Comparison of ENCODE assay signal across 30 cellular contexts in the genomic region with DNA sequence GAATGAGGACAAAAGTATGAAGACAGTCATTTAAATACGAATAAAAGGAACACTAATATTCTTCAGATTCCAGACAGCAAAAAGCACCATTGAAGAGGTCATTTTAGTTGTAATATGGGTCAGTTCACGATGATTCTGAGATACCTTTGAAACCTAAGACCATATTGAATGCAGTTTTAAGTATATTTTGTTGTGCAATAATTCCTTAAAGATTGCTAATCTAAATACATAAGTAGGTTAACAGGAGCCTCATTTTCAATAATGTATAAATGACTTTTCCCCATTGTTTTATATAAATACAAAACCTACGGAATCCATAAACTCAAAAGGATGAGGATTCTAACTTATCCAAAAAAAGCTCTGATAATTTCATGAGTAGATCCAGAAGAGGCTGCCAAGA. TPM values are rescaled to one million over a fixed set of nuclear protein-coding genes. Genes with fewer than 3 reads are reported as not detected.
DNase-seq lines count a peak whose midpoint lies in the region; ATAC-seq and TF ChIP-seq lines count a peak whose summit lies in the region.
"Had no signal": no experiment of that assay in that cellular context is flagged by ENCODE, and none has a peak within 500 bp of the region (broad histone marks: within the 10 kb centered on the region; RNA-seq: fewer than 3 reads in every experiment).

No MANE protein-coding gene starts in this region.

- ATAC-seq in heart left ventricle: no peak
- no peak for ATAC-seq in left ventricle myocardium superior
- no peak for ATAC-seq in T-cell (replicated peaks in 1 of 4)
- ATAC-seq in left lung: no peak
- no peak for ATAC-seq in foreskin keratinocyte
- ATAC-seq in activated CD8-positive, alpha-beta T cell treated with anti-CD3 and anti-CD28 coated beads, Interleukin-2, amount 10 ng/mL, durations not matched to agents 7 days and 5 days: no peak
- ATAC-seq: stimulated activated naive CD8-positive, alpha-beta T cell treated with anti-CD3 and anti-CD28 coated beads, Interleukin-15, amount 100 ng/mL, for 72 hours; WTC11 had no signal

- DNase-seq in heart left ventricle: no peak
- no peak for DNase-seq in left ventricle myocardium superior
- no peak for DNase-seq in T-cell
- DNase-seq in left lung: no peak
- no peak for DNase-seq in foreskin keratinocyte
- no peak for DNase-seq in activated CD8-positive, alpha-beta T cell treated with anti-CD3 and anti-CD28 coated beads, Interleukin-2, amount 10 ng/mL, durations not matched to agents 7 days and 5 days
- DNase-seq: ACHN; activated effector memory CD4-positive, alpha-beta T cell treated with anti-CD3 and anti-CD28 coated beads, Interleukin-2, amount 50 U/mL, for 16 hours; activated naive CD8-positive, alpha-beta T cell treated with anti-CD3 and anti-CD28 coated beads, Interleukin-2, amount 50 U/mL, for 24 hours; DMS153; effector CD8-positive, alpha-beta T cell; HFFc6; NCI-H1048; NCI-H446; NCI-H748 treated with DMSO at 0.1 percent for 48 hours; nephron progenitor cell; Peyer's patch; retina; SHP77; stimulated activated CD4-positive, alpha-beta T cell treated with anti-CD3 and anti-CD28 coated beads, Interleukin-2, amount 100 ng/mL, for 24 hours; stimulated activated naive CD8-positive, alpha-beta T cell treated with anti-CD3 and anti-CD28 coated beads, Interleukin-15, amount 100 ng/mL, for 72 hours; T1000 had no signal

- H3K9ac ChIP-seq in subcutaneous abdominal adipose tissue (ENCODE audit: low read length in 5 of 5): peak overlapping the region in 2 of 5 donors; percentile 28 to 53
- H3K9ac ChIP-seq: parathyroid adenoma had no signal

- H3K4me3 Mint-ChIP-seq in T-cell: no peak overlapping the region
- no peak overlapping the region for H3K4me3 Mint-ChIP-seq in activated CD8-positive, alpha-beta T cell treated with anti-CD3 and anti-CD28 coated beads, Interleukin-2, amount 10 ng/mL, durations not matched to agents 7 days and 5 days
- H3K4me3 Mint-ChIP-seq: activated naive CD8-positive, alpha-beta T cell treated with anti-CD3 and anti-CD28 coated beads, Interleukin-2, amount 50 U/mL, for 24 hours; B cell; HFFc6; nephron progenitor cell; stimulated activated naive CD8-positive, alpha-beta T cell treated with anti-CD3 and anti-CD28 coated beads, Interleukin-15, amount 100 ng/mL, for 72 hours; WTC11 had no signal

- POLR2A ChIA-PET in T-cell (lab: Charles Lee): no interaction called here
- POLR2A ChIA-PET in activated CD8-positive, alpha-beta T cell treated with anti-CD3 and anti-CD28 coated beads, Interleukin-2, amount 10 ng/mL, durations not matched to agents 7 days and 5 days (lab: Charles Lee): no interaction called here

- H3K9me3 ChIP-seq in heart left ventricle: no peaks in the 10 kb centered on the region
- no peaks in the 10 kb centered on the region for H3K9me3 ChIP-seq in left lung
- no peaks in the 10 kb centered on the region for H3K9me3 ChIP-seq in subcutaneous abdominal adipose tissue (ENCODE audit: control insufficient read depth in 5 of 5, low read length in 5 of 5)
- H3K9me3 ChIP-seq: Peyer's patch had no signal

- CTCF ChIA-PET in T-cell (lab: Charles Lee): no interaction called here
- CTCF ChIA-PET in activated CD8-positive, alpha-beta T cell treated with anti-CD3 and anti-CD28 coated beads, Interleukin-2, amount 10 ng/mL, durations not matched to agents 7 days and 5 days (lab: Charles Lee): no interaction called here

- no peaks in the 10 kb centered on the region for H3K9me3 Mint-ChIP-seq in T-cell
- no peaks in the 10 kb centered on the region for H3K9me3 Mint-ChIP-seq in activated CD8-positive, alpha-beta T cell treated with anti-CD3 and anti-CD28 coated beads, Interleukin-2, amount 10 ng/mL, durations not matched to agents 7 days and 5 days (ENCODE audit: insufficient read depth)
- H3K9me3 Mint-ChIP-seq: activated naive CD8-positive, alpha-beta T cell treated with anti-CD3 and anti-CD28 coated beads, Interleukin-2, amount 50 U/mL, for 24 hours; HFFc6; IgD-negative memory B cell; nephron progenitor cell; stimulated activated naive CD8-positive, alpha-beta T cell treated with anti-CD3 and anti-CD28 coated beads, Interleukin-15, amount 100 ng/mL, for 72 hours had no signal

- H3K4me1 ChIP-seq in heart left ventricle (peaks cover 1 to 80% (median 22%) of the 10 kb centered on the region in 12 donors), left lung (peaks cover 8 to 92% of the 10 kb centered on the region in 2 donors), subcutaneous abdominal adipose tissue (ENCODE audit: control insufficient read depth in 5 of 5, insufficient read depth in 5 of 5, low read length in 5 of 5) (peaks cover 4 to 48% (median 43%) of the 10 kb centered on the region in 5 donors), foreskin keratinocyte (no peaks in the 10 kb centered on the region)
- H3K4me1 ChIP-seq: parathyroid adenoma had no signal

- no peaks in the 10 kb centered on the region for H3K27me3 ChIP-seq in heart left ventricle
- H3K27me3 ChIP-seq in left lung: no peaks in the 10 kb centered on the region
- H3K27me3 ChIP-seq in subcutaneous abdominal adipose tissue (ENCODE audit: control insufficient read depth in 5 of 5, insufficient read depth in 4 of 5, low read length in 5 of 5): no peaks in the 10 kb centered on the region
- no peaks in the 10 kb centered on the region for H3K27me3 ChIP-seq in foreskin keratinocyte
- H3K27me3 ChIP-seq: cardiac muscle cell, Peyer's patch had no signal

- H3K27ac ChIP-seq in heart left ventricle: peak overlapping the region in 8 of 12 donors; percentile 5 to 77 (median 42)
- H3K27ac ChIP-seq in left lung: peak overlapping the region; percentile 28 to 57
- H3K27ac ChIP-seq in subcutaneous abdominal adipose tissue (ENCODE audit: low read depth, low read length): peak overlapping the region; percentile 69
- no peak overlapping the region for H3K27ac ChIP-seq in foreskin keratinocyte
- H3K27ac ChIP-seq: cardiac muscle cell, parathyroid adenoma had no signal

- TF ChIP-seq CTCF in heart left ventricle (IDR thresholded peaks at IDR 0.05) (no peak), left lung (IDR thresholded peaks at IDR 0.05) (no peak), foreskin keratinocyte (conservative IDR thresholded peaks at IDR 0.05) (no peak)

- intact Hi-C loops in heart left ventricle (cut with DNase I): no loop called here
- intact Hi-C loops in left ventricle myocardium superior (cut with micrococcal nuclease): no loop called here
- intact Hi-C loops in left lung (cut with DNase I): no loop called here

- H3K36me3 Mint-ChIP-seq in T-cell: peaks cover 43% of the 10 kb centered on the region
- H3K36me3 Mint-ChIP-seq in activated CD8-positive, alpha-beta T cell treated with anti-CD3 and anti-CD28 coated beads, Interleukin-2, amount 10 ng/mL, durations not matched to agents 7 days and 5 days (ENCODE audit: low read depth): peaks cover 22% of the 10 kb centered on the region

- no peak for TF ChIP-seq POLR2A in heart left ventricle (IDR thresholded peaks at IDR 0.05)

- no peaks in the 10 kb centered on the region for H3K27me3 Mint-ChIP-seq in T-cell
- no peaks in the 10 kb centered on the region for H3K27me3 Mint-ChIP-seq in activated CD8-positive, alpha-beta T cell treated with anti-CD3 and anti-CD28 coated beads, Interleukin-2, amount 10 ng/mL, durations not matched to agents 7 days and 5 days (ENCODE audit: low read depth)
- H3K27me3 Mint-ChIP-seq: activated naive CD8-positive, alpha-beta T cell treated with anti-CD3 and anti-CD28 coated beads, Interleukin-2, amount 50 U/mL, for 24 hours; B cell; IgD-negative memory B cell; stimulated activated naive CD8-positive, alpha-beta T cell treated with anti-CD3 and anti-CD28 coated beads, Interleukin-15, amount 100 ng/mL, for 72 hours had no signal

- WGBS in heart left ventricle, 4 donors: 85 to 87% (median 86%) methylated on average over 3 of the region's 3 CpGs

- H3K36me3 ChIP-seq in heart left ventricle (peaks cover 0 to 46% (median 31%) of the 10 kb centered on the region in 9 donors), left lung (peaks cover 0 to 31% of the 10 kb centered on the region in 2 donors), subcutaneous abdominal adipose tissue (ENCODE audit: control insufficient read depth in 5 of 5, insufficient read depth in 5 of 5, low read length in 5 of 5) (peaks cover 4 to 20% (median 14%) of the 10 kb centered on the region in 5 donors)

- peaks cover 36 to 46% (median 43%) of the 10 kb centered on the region in 3 donors for H3K4me1 Mint-ChIP-seq in T-cell
- peaks cover 32% of the 10 kb centered on the region for H3K4me1 Mint-ChIP-seq in activated CD8-positive, alpha-beta T cell treated with anti-CD3 and anti-CD28 coated beads, Interleukin-2, amount 10 ng/mL, durations not matched to agents 7 days and 5 days (ENCODE audit: low read depth)

- H3K4me3 ChIP-seq in heart left ventricle (no peak overlapping the region), left lung (no peak overlapping the region), subcutaneous abdominal adipose tissue (ENCODE audit: low read depth in 1 of 5, low read length in 5 of 5) (no peak overlapping the region)
- H3K4me3 ChIP-seq: cardiac muscle cell, lung, Peyer's patch, smooth muscle cell had no signal

- H3K27ac Mint-ChIP-seq in T-cell: peak overlapping the region; percentile 17 to 63
- no peak overlapping the region for H3K27ac Mint-ChIP-seq in activated CD8-positive, alpha-beta T cell treated with anti-CD3 and anti-CD28 coated beads, Interleukin-2, amount 10 ng/mL, durations not matched to agents 7 days and 5 days
- H3K27ac Mint-ChIP-seq: B cell, nephron progenitor cell, WTC11 had no signal

RNA-seq across cellular contexts. Expression of a gene that starts 5.8 kb away (rescaled TPM):
- total RNA-seq in heart left ventricle: 100 to 1,000 TPM in 8 of 9 donors, 10 to 100 TPM in 1; 82.7 to 246 (median 116) TPM
- polyA plus RNA-seq in heart left ventricle: 10 to 100 TPM; 22.0 to 82.9 TPM
- total RNA-seq in left ventricle myocardium superior: 120 TPM
- 10 to 100 TPM; 22.9 to 29.4 (median 25.5) TPM for total RNA-seq in T-cell
- 100 to 1,000 TPM; 187 to 196 TPM for total RNA-seq in left lung
- total RNA-seq in foreskin keratinocyte: 43.2 and 49.1 TPM in 2 replicates
- polyA plus RNA-seq in foreskin keratinocyte: 15.3 and 15.6 TPM in 2 replicates
- total RNA-seq in activated CD8-positive, alpha-beta T cell treated with anti-CD3 and anti-CD28 coated beads, Interleukin-2, amount 10 ng/mL, durations not matched to agents 7 days and 5 days: 10 to 100 TPM; 22.1 to 23.2 TPM
